ENCODE assay signal across 10 cellular contexts in genomic region chr11:108224366-108224765, GRCh38. TPM values are rescaled to one million over a fixed set of nuclear protein-coding genes. Genes with fewer than 3 reads are reported as not detected.
A peak's percentile ranks its signal among the peaks of the same experiment; 100 is the strongest.
DNase-seq lines count a peak whose midpoint lies in the region; ATAC-seq and TF ChIP-seq lines count a peak whose summit lies in the region.
"Had no signal": no experiment of that assay in that cellular context is flagged by ENCODE, and none has a peak within 500 bp of the region (broad histone marks: within the 10 kb centered on the region; RNA-seq: fewer than 3 reads in every experiment).

No MANE protein-coding gene starts in this region.

- H3K27me3 Mint-ChIP-seq in mesothelial cell of epicardium (ENCODE audit: low read depth) (no peaks in the 10 kb centered on the region), CD14-positive monocyte (ENCODE audit: low read depth in 3 of 3) (peaks cover 0 to 1% (median 0%) of the 10 kb centered on the region in 3 donors)
- H3K27me3 Mint-ChIP-seq: activated B cell treated with CpG ODN at 0.5 μM for 24 hours had no signal

- WGBS in HUES64 = 85% methylated on average over 4 of the region's 4 CpGs

- intact Hi-C loops in A673 (cut with micrococcal nuclease; ENCODE audit: unreplicated experiment) (loop anchor here (5.0 to 10.0 kb wide), 3 partner anchors 243 to 443 kb away; partner anchors contain the start of genes C11orf65, DDX10 and POGLUT3), CD14-positive monocyte (cut with micrococcal nuclease) (loop anchor here (5.0 to 10.0 kb wide), 3 partner anchors 100 to 270 kb away; partner anchors contain the start of genes ACAT1 (in 1 of the 2), C11orf65 (in 1 of the 2) and POGLUT3 (in 1 of the 2))

- CTCF ChIA-PET in A673 (lab: Charles Lee) = no interaction called here

- H3K27ac Mint-ChIP-seq in mesothelial cell of epicardium = peak overlapping the region; percentile 48
- H3K27ac Mint-ChIP-seq in CD14-positive monocyte = peak overlapping the region in 2 of 7 donors; percentile 92 to 93
- H3K27ac Mint-ChIP-seq: activated B cell treated with CpG ODN at 0.5 μM for 24 hours had no signal

- H3K27me3 ChIP-seq in A673 (replicated peaks; ENCODE audit: insufficient read depth, low read depth, low read length, poor library complexity) (no peaks in the 10 kb centered on the region), HUES64 (ENCODE audit: insufficient read depth, low read length) (no peaks in the 10 kb centered on the region)

- H3K4me3 ChIP-seq in A673 (ENCODE audit: low read depth, low read length, poor library complexity, severe bottlenecking) = peak overlapping the region; percentile 81
- peak overlapping the region; percentile 90 for H3K4me3 ChIP-seq in HUES64 (ENCODE audit: low read length)

- H3K4me3 Mint-ChIP-seq in mesothelial cell of epicardium = no peak overlapping the region
- H3K4me3 Mint-ChIP-seq in CD14-positive monocyte = no peak overlapping the region
- H3K4me3 Mint-ChIP-seq: activated B cell treated with CpG ODN at 0.5 μM for 24 hours had no signal

- H3K9me3 Mint-ChIP-seq in mesothelial cell of epicardium (no peaks in the 10 kb centered on the region), CD14-positive monocyte (no peaks in the 10 kb centered on the region)
- H3K9me3 Mint-ChIP-seq: activated B cell treated with CpG ODN at 0.5 μM for 24 hours had no signal

- H3K9me3 ChIP-seq in A673 (ENCODE audit: low read depth, low read length, poor library complexity, severe bottlenecking) (no peaks in the 10 kb centered on the region), HUES64 (ENCODE audit: insufficient read depth, low read depth, low read length) (no peaks in the 10 kb centered on the region)

- DNase-seq in A673 (ENCODE audit: low spot score) = no peak
- no peak for DNase-seq in caudate nucleus (lab: John Stamatoyannopoulos, UW)
- DNase-seq in mesothelial cell of epicardium (ENCODE audit: low spot score in 2 of 2, unreplicated experiment in 2 of 2) = no peak
- no peak for DNase-seq in CD14-positive monocyte (ENCODE audit: low spot score)
- no peak for DNase-seq in GM20000 (ENCODE audit: low spot score)
- DNase-seq in left lobe of liver (ENCODE audit: low spot score) = no peak
- DNase-seq: activated B cell treated with CpG ODN at 0.5 μM for 24 hours; stimulated activated CD4-positive, alpha-beta T cell treated with anti-CD3 and anti-CD28 coated beads, Interleukin-2, amount 100 ng/mL, for 48 hours had no signal

- H3K36me3 Mint-ChIP-seq in mesothelial cell of epicardium (peaks cover 4% of the 10 kb centered on the region), CD14-positive monocyte (peaks cover 26 to 34% of the 10 kb centered on the region in 2 donors)

- TF ChIP-seq CTCF in A673 (conservative IDR thresholded peaks at IDR 0.05; ENCODE audit: low read depth, low read length) = no peak
- TF ChIP-seq CTCF in mesothelial cell of epicardium (IDR thresholded peaks at IDR 0.05; ENCODE audit: unreplicated experiment) = no peak
- no peak for TF ChIP-seq CTCF in CD14-positive monocyte (IDR thresholded peaks at IDR 0.05)
- TF ChIP-seq CTCF in GM20000 (IDR thresholded peaks at IDR 0.05; ENCODE audit: extremely low read depth, missing control alignments) = no peak

- no peak overlapping the region for H3K27ac ChIP-seq in A673 (ENCODE audit: low read depth, low read length, poor library complexity, severe bottlenecking)
- H3K27ac ChIP-seq in HUES64 (ENCODE audit: low read depth, low read length) = no peak overlapping the region
- peak overlapping the region; percentile 94 for H3K27ac ChIP-seq in caudate nucleus (ENCODE audit: low read depth, low read length)

- ATAC-seq in left lobe of liver (no peak), GM18519 (IDR thresholded peaks at IDR 0.05; ENCODE audit: low FRiP score, unreplicated experiment) (no peak)

- H3K36me3 ChIP-seq in A673 (ENCODE audit: insufficient read depth, low read length, poor library complexity, severe bottlenecking) = peaks cover 20% of the 10 kb centered on the region
- H3K36me3 ChIP-seq in HUES64 (ENCODE audit: insufficient read depth, low read length) = peaks cover 26% of the 10 kb centered on the region

- no TSS peak for BruUV-seq in A673 (replicated peaks; lab: Mats Ljungman, UMichigan)

- H3K9ac ChIP-seq in HUES64 (ENCODE audit: low read depth, low read length) = no peak overlapping the region

- H3K4me1 Mint-ChIP-seq in mesothelial cell of epicardium = peaks cover 35% of the 10 kb centered on the region
- peaks cover 33% of the 10 kb centered on the region for H3K4me1 Mint-ChIP-seq in CD14-positive monocyte

- H3K4me1 ChIP-seq in A673 (ENCODE audit: insufficient read depth, low read length, poor library complexity, severe bottlenecking) = peaks cover 49% of the 10 kb centered on the region
- peaks cover 34% of the 10 kb centered on the region for H3K4me1 ChIP-seq in HUES64 (ENCODE audit: insufficient read depth, low read length)

- POLR2A ChIA-PET in A673 (lab: Charles Lee; ENCODE audit: low non-redundant PET) = no interaction called here

RNA-seq across cellular contexts. Expression of gene ATM, which starts 1.5 kb away (rescaled TPM):
- total RNA-seq in A673 (2021) = 68.8 and 72.5 TPM in 2 replicates
- polyA plus RNA-seq in HUES64 (2013, experiment 1 of 2) = 15.2 TPM
- polyA plus RNA-seq in HUES64 (2013, experiment 2 of 2) = 18.1 TPM
- 73.3 to 81.6 TPM (median 78.0 TPM) in 3 replicates for total RNA-seq in mesothelial cell of epicardium
- 10 to 100 TPM; 13.2 to 21.4 TPM for polyA plus RNA-seq in CD14-positive monocyte
- 25.7 TPM for total RNA-seq in left lobe of liver

RNA-seq across cellular contexts. Expression of gene NPAT, which starts 1.9 kb away (rescaled TPM):
- total RNA-seq in A673 (2021) (26.5 and 27.9 TPM in 2 replicates), mesothelial cell of epicardium (16.4 to 18.8 TPM (median 17.7 TPM) in 3 replicates), left lobe of liver (5.4 TPM)
- 11.7 TPM for polyA plus RNA-seq in HUES64 (2013, experiment 1 of 2)
- 15.8 TPM for polyA plus RNA-seq in HUES64 (2013, experiment 2 of 2)
- polyA plus RNA-seq in CD14-positive monocyte = 1 to 10 TPM; 4.1 to 5.0 TPM
